ENCODE assay signal across 12 cellular contexts in the genomic region with DNA sequence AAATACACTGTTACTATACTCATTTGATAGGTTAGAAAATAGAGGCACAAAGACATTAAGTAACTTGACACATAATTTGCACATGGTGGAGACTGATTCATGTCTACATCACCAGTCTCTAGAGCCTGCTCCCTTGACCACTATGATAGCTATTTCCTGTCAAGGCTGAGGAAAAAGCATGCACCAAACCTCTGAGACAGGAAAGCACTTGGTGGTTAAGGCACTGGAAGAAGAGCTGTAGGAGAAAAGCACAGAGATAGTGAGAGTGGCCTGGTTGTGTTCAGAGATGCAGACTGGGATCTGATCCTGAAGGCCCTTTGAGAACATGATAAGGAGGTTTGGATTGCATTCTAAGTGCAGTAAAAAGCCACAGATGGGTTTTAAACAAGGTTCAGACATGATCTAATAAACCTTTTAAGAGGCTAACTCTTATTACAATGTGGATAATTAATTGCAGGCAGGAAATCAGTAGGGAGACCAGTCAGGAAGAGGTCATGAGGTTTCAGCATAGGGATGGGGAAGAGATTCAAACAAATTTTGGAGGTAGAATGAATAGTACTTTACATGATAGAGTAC.
A peak's percentile ranks its signal among the peaks of the same experiment; 100 is the strongest.
DNase-seq lines count a peak whose midpoint lies in the region; ATAC-seq and TF ChIP-seq lines count a peak whose summit lies in the region.
"Had no signal": no experiment of that assay in that cellular context is flagged by ENCODE, and none has a peak within 500 bp of the region (broad histone marks: within the 10 kb centered on the region; RNA-seq: fewer than 3 reads in every experiment).

No MANE protein-coding gene starts in this region.

- ATAC-seq in HG03571 (IDR thresholded peaks at IDR 0.05; ENCODE audit: unreplicated experiment) = no peak

- no peaks in the 10 kb centered on the region for H3K27me3 Mint-ChIP-seq in T-helper 2 cell treated with Interferon-gamma antibody and Interleukin-4, amounts not matched to agents 5 μg/mL and 100 μg/mL, for 36 hours (ENCODE audit: low read depth)
- H3K27me3 Mint-ChIP-seq: CD4-positive, CD25-positive, alpha-beta regulatory T cell had no signal

- H3K9me3 ChIP-seq in AG04450 (ENCODE audit: control insufficient read depth, insufficient read depth, low read length) = no peaks in the 10 kb centered on the region
- H3K9me3 ChIP-seq: vagina had no signal

- no peak overlapping the region for H3K4me3 ChIP-seq in AG04450 (ENCODE audit: low read depth, low read length)
- H3K4me3 ChIP-seq: vagina had no signal

- CTCF ChIA-PET in AG04450 (lab: Charles Lee) = interaction anchor here (1.1 to 4.6 kb wide), 7 partner anchors 13 to 455 kb away, joined by 3 to 38 read pairs (median 20); no protein-coding TSS in a partner anchor

- H3K27ac Mint-ChIP-seq in T-helper 2 cell treated with Interferon-gamma antibody and Interleukin-4, amounts not matched to agents 5 μg/mL and 100 μg/mL, for 36 hours = no peak overlapping the region
- H3K27ac Mint-ChIP-seq: CD4-positive, CD25-positive, alpha-beta regulatory T cell had no signal

- H3K4me3 Mint-ChIP-seq in T-helper 2 cell treated with Interferon-gamma antibody and Interleukin-4, amounts not matched to agents 5 μg/mL and 100 μg/mL, for 36 hours = no peak overlapping the region
- H3K4me3 Mint-ChIP-seq: CD4-positive, CD25-positive, alpha-beta regulatory T cell had no signal

- no peak for TF ChIP-seq CTCF in AG04450 (IDR thresholded peaks at IDR 0.05; ENCODE audit: low read depth, low read length)
- no peak for TF ChIP-seq CTCF in VCaP (conservative IDR thresholded peaks at IDR 0.05)
- TF ChIP-seq CTCF in GM20000 (IDR thresholded peaks at IDR 0.05; ENCODE audit: extremely low read depth, missing control alignments) = no peak

- no peaks in the 10 kb centered on the region for H3K9me3 Mint-ChIP-seq in T-helper 2 cell treated with Interferon-gamma antibody and Interleukin-4, amounts not matched to agents 5 μg/mL and 100 μg/mL, for 36 hours

- peak overlapping the region; percentile 49 for H3K27ac ChIP-seq in AG04450 (ENCODE audit: low read depth, low read length)
- H3K27ac ChIP-seq in VCaP = peak overlapping the region; percentile 65; the same call in 1 of the 2 replicates

- peak; percentile 56 for DNase-seq in AG04450 (ENCODE audit: low read depth, low spot score)
- DNase-seq in HT-29 (ENCODE audit: low spot score) = peak; percentile 14
- peak; percentile 80 for DNase-seq in islet precursor cell
- DNase-seq in iPS-NIHi11 (ENCODE audit: low spot score) = no peak
- no peak for DNase-seq in T-helper 2 cell treated with Interferon-gamma antibody and Interleukin-4, amounts not matched to agents 5 μg/mL and 100 μg/mL, for 36 hours (ENCODE audit: low spot score)
- no peak for DNase-seq in GM20000 (ENCODE audit: low spot score)
- DNase-seq: activated CD8-positive, alpha-beta memory T cell treated with anti-CD3 and anti-CD28 coated beads, Interleukin-2, amount 50 U/mL, for 4 hours; CD4-positive, CD25-positive, alpha-beta regulatory T cell; NCI-H2081 treated with DMSO at 0.1 percent for 48 hours had no signal

- POLR2A ChIA-PET in AG04450 (lab: Yijun Ruan, JAX) = no interaction called here

- H3K36me3 Mint-ChIP-seq in T-helper 2 cell treated with Interferon-gamma antibody and Interleukin-4, amounts not matched to agents 5 μg/mL and 100 μg/mL, for 36 hours (ENCODE audit: low read depth) = no peaks in the 10 kb centered on the region
- H3K36me3 Mint-ChIP-seq: CD4-positive, CD25-positive, alpha-beta regulatory T cell had no signal

- H3K4me1 Mint-ChIP-seq in T-helper 2 cell treated with Interferon-gamma antibody and Interleukin-4, amounts not matched to agents 5 μg/mL and 100 μg/mL, for 36 hours (ENCODE audit: low read depth) = peaks cover 3% of the 10 kb centered on the region
- H3K4me1 Mint-ChIP-seq: CD4-positive, CD25-positive, alpha-beta regulatory T cell had no signal

- H3K27me3 ChIP-seq in AG04450 (ENCODE audit: control insufficient read depth, insufficient read depth, low read length) = no peaks in the 10 kb centered on the region
- H3K27me3 ChIP-seq: vagina had no signal

Comparison
In these comparisons a context has a peak if more than half of its experiments do, and no peak if none do; other contexts are left out.
1. DNase-seq: peak in AG04450 (single experiment), HT-29 (single experiment) and islet precursor cell (single experiment); none in iPS-NIHi11 (single experiment), T-helper 2 cell treated with Interferon-gamma antibody and Interleukin-4, amounts not matched to agents 5 μg/mL and 100 μg/mL, for 36 hours (single experiment) and GM20000 (single experiment).